In the genomic region with DNA sequence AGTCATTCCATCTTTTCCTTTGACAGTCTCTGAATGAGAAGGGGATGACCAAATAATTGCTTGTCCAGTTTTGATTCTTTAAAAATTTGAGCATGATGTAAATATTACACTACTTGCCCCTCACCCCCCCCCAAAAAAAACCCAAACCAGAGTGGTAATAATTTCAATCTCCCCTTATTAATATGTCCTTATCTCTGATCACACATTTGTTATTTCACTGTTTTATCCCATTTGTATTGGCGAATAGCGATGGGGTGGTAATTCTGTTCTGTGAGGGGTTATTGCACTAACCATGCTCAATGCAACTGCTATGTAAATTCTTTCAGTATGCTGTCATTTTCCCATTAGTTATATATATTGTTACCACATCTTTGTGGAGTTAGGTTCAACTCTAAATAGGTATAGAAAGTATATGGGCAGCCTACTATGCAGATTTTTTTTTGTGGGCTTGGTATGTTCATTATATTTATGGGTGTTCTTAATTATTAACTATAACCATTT, we compare ENCODE assay signal across 8 cellular contexts. TPM values are rescaled to one million over a fixed set of nuclear protein-coding genes. Genes with fewer than 3 reads are reported as not detected.
DNase-seq lines count a peak whose midpoint lies in the region; ATAC-seq and TF ChIP-seq lines count a peak whose summit lies in the region.

No MANE protein-coding gene starts in this region.

- in situ Hi-C loops in GM13976 (cut with MboI; ENCODE audit: low sequenced_read_pairs, unreplicated experiment): no loop called here

- peak overlapping the region; percentile 86 for H3K4me3 Mint-ChIP-seq in activated T-helper 1 cell treated with anti-CD3 and anti-CD28 coated beads, Interleukin-12 subunit alpha, Interleukin-12 subunit beta, Interleukin-2, Interleukin-4 antibody, amounts not matched to agents 30 ng/mL and 10 ng/mL and 1 ng/mL, durations not matched to agents 14 hours and 24 hours and 36 hours
- peak overlapping the region; percentile 99 for H3K4me3 Mint-ChIP-seq in stimulated activated memory B cell treated with anti-CD40 and anti-IgM and Interleukin-4, amounts not matched to agents 10 μg/mL and 1 μg/mL and 100 μg/mL, for 72 hours

- no peak for DNase-seq in HL-60 (ENCODE audit: low read depth in 1 of 2, low spot score in 1 of 2)
- DNase-seq in activated T-helper 1 cell treated with anti-CD3 and anti-CD28 coated beads, Interleukin-12 subunit alpha, Interleukin-12 subunit beta, Interleukin-2, Interleukin-4 antibody, amounts not matched to agents 30 ng/mL and 10 ng/mL and 1 ng/mL, durations not matched to agents 14 hours and 24 hours and 36 hours (ENCODE audit: low spot score): no peak
- DNase-seq in GM19238 (ENCODE audit: insufficient read length, low spot score): no peak
- DNase-seq in SK-N-DZ (ENCODE audit: low spot score): no peak
- no peak for DNase-seq in GM13976 (ENCODE audit: low spot score)

- H3K27ac ChIP-seq in HL-60 (replicated peaks): no peak overlapping the region

- peaks cover 12% of the 10 kb centered on the region for H3K4me1 Mint-ChIP-seq in activated T-helper 1 cell treated with anti-CD3 and anti-CD28 coated beads, Interleukin-12 subunit alpha, Interleukin-12 subunit beta, Interleukin-2, Interleukin-4 antibody, amounts not matched to agents 30 ng/mL and 10 ng/mL and 1 ng/mL, durations not matched to agents 14 hours and 24 hours and 36 hours (ENCODE audit: low read depth)
- peaks cover 33% of the 10 kb centered on the region for H3K4me1 Mint-ChIP-seq in stimulated activated memory B cell treated with anti-CD40 and anti-IgM and Interleukin-4, amounts not matched to agents 10 μg/mL and 1 μg/mL and 100 μg/mL, for 72 hours

- peak overlapping the region; percentile 29 for H3K27ac Mint-ChIP-seq in activated T-helper 1 cell treated with anti-CD3 and anti-CD28 coated beads, Interleukin-12 subunit alpha, Interleukin-12 subunit beta, Interleukin-2, Interleukin-4 antibody, amounts not matched to agents 30 ng/mL and 10 ng/mL and 1 ng/mL, durations not matched to agents 14 hours and 24 hours and 36 hours
- peak overlapping the region; percentile 99 for H3K27ac Mint-ChIP-seq in stimulated activated memory B cell treated with anti-CD40 and anti-IgM and Interleukin-4, amounts not matched to agents 10 μg/mL and 1 μg/mL and 100 μg/mL, for 72 hours

- intact Hi-C loops in activated T-helper 1 cell treated with anti-CD3 and anti-CD28 coated beads, Interleukin-12 subunit alpha, Interleukin-12 subunit beta, Interleukin-2, Interleukin-4 antibody, amounts not matched to agents 30 ng/mL and 10 ng/mL and 1 ng/mL, durations not matched to agents 14 hours and 24 hours and 36 hours (cut with micrococcal nuclease): loop anchor here (2.0 kb wide), 1 partner anchor 50 kb away; no protein-coding TSS in a partner anchor

- H3K27me3 Mint-ChIP-seq in activated T-helper 1 cell treated with anti-CD3 and anti-CD28 coated beads, Interleukin-12 subunit alpha, Interleukin-12 subunit beta, Interleukin-2, Interleukin-4 antibody, amounts not matched to agents 30 ng/mL and 10 ng/mL and 1 ng/mL, durations not matched to agents 14 hours and 24 hours and 36 hours (ENCODE audit: insufficient read depth): peaks cover 64% of the 10 kb centered on the region
- no peaks in the 10 kb centered on the region for H3K27me3 Mint-ChIP-seq in stimulated activated memory B cell treated with anti-CD40 and anti-IgM and Interleukin-4, amounts not matched to agents 10 μg/mL and 1 μg/mL and 100 μg/mL, for 72 hours

- no peaks in the 10 kb centered on the region for H3K9me3 Mint-ChIP-seq in activated T-helper 1 cell treated with anti-CD3 and anti-CD28 coated beads, Interleukin-12 subunit alpha, Interleukin-12 subunit beta, Interleukin-2, Interleukin-4 antibody, amounts not matched to agents 30 ng/mL and 10 ng/mL and 1 ng/mL, durations not matched to agents 14 hours and 24 hours and 36 hours
- no peaks in the 10 kb centered on the region for H3K9me3 Mint-ChIP-seq in stimulated activated memory B cell treated with anti-CD40 and anti-IgM and Interleukin-4, amounts not matched to agents 10 μg/mL and 1 μg/mL and 100 μg/mL, for 72 hours

- peaks cover 47% of the 10 kb centered on the region for H3K27me3 ChIP-seq in HL-60 (ENCODE audit: insufficient read depth, poor library complexity, severe bottlenecking)

- TF ChIP-seq CTCF in HL-60 (IDR thresholded peaks at IDR 0.05; ENCODE audit: insufficient read depth, low read length): no peak
- no peak for TF ChIP-seq CTCF in GM13976 (IDR thresholded peaks at IDR 0.05; ENCODE audit: borderline replicate concordance, control extremely low read depth, extremely low read depth, insufficient read depth, missing control alignments)

- ATAC-seq in stimulated activated memory B cell treated with anti-CD40 and anti-IgM and Interleukin-4, amounts not matched to agents 10 μg/mL and 1 μg/mL and 100 μg/mL, for 72 hours: no peak
- ATAC-seq in GM18909 (IDR thresholded peaks at IDR 0.05; ENCODE audit: poor library complexity, unreplicated experiment): no peak

- H3K4me3 ChIP-seq in HL-60 (replicated peaks; ENCODE audit: insufficient read depth, low read length): peak overlapping the region; percentile 64
- H3K4me3 ChIP-seq in iPS-11a (ENCODE audit: low read depth, low read length): peak overlapping the region; percentile 84

- H3K36me3 Mint-ChIP-seq in activated T-helper 1 cell treated with anti-CD3 and anti-CD28 coated beads, Interleukin-12 subunit alpha, Interleukin-12 subunit beta, Interleukin-2, Interleukin-4 antibody, amounts not matched to agents 30 ng/mL and 10 ng/mL and 1 ng/mL, durations not matched to agents 14 hours and 24 hours and 36 hours (ENCODE audit: low read depth): peaks cover 3% of the 10 kb centered on the region
- peaks cover 11% of the 10 kb centered on the region for H3K36me3 Mint-ChIP-seq in stimulated activated memory B cell treated with anti-CD40 and anti-IgM and Interleukin-4, amounts not matched to agents 10 μg/mL and 1 μg/mL and 100 μg/mL, for 72 hours

RNA-seq across cellular contexts. Expression of a gene that starts 1.1 kb away (rescaled TPM):
- total RNA-seq in activated T-helper 1 cell treated with anti-CD3 and anti-CD28 coated beads, Interleukin-12 subunit alpha, Interleukin-12 subunit beta, Interleukin-2, Interleukin-4 antibody, amounts not matched to agents 30 ng/mL and 10 ng/mL and 1 ng/mL, durations not matched to agents 14 hours and 24 hours and 36 hours: 0.47 and 0.52 TPM in 2 replicates
- polyA plus RNA-seq in SK-N-DZ (2014; cell fraction: cytosol; rRNA removed): 39.0 and 47.7 TPM in 2 replicates
- 300 and 302 TPM in 2 replicates for polyA plus RNA-seq in SK-N-DZ (2014; cell fraction: nucleus; rRNA removed)

RNA-seq across cellular contexts. Expression of a gene that starts 36.3 kb away (rescaled TPM):
- not detected in 2 replicates for total RNA-seq in activated T-helper 1 cell treated with anti-CD3 and anti-CD28 coated beads, Interleukin-12 subunit alpha, Interleukin-12 subunit beta, Interleukin-2, Interleukin-4 antibody, amounts not matched to agents 30 ng/mL and 10 ng/mL and 1 ng/mL, durations not matched to agents 14 hours and 24 hours and 36 hours
- polyA plus RNA-seq in SK-N-DZ (2014; cell fraction: cytosol; rRNA removed): not detected in 2 replicates
- not detected in 2 replicates for polyA plus RNA-seq in SK-N-DZ (2014; cell fraction: nucleus; rRNA removed)
